Comparison of ENCODE assay signal across 24 cellular contexts in genomic region chr16:68664297-68664696, GRCh38. TPM values are rescaled to one million over a fixed set of nuclear protein-coding genes. Genes with fewer than 3 reads are reported as not detected.
"Had no signal": no experiment of that assay in that cellular context is flagged by ENCODE, and none has a peak within 500 bp of the region (broad histone marks: within the 10 kb centered on the region; RNA-seq: fewer than 3 reads in every experiment).

No MANE protein-coding gene starts in this region.

- H3K36me3 ChIP-seq: brain microvascular endothelial cell, colonic mucosa, left ventricle myocardium inferior, ovary, thoracic aorta, upper lobe of left lung, WERI-Rb-1 had no signal

- H3K9ac ChIP-seq: SK-N-SH had no signal

- H3K4me3 ChIP-seq: colonic mucosa, hepatocyte, left ventricle myocardium inferior, ovary, psoas muscle, skin epidermis, thoracic aorta, upper lobe of left lung had no signal

- H3K27ac Mint-ChIP-seq: activated naive CD4-positive, alpha-beta T cell treated with anti-CD3 and anti-CD28 coated beads, Interleukin-2, amount 50 U/mL, for 72 hours; immature natural killer cell; stimulated activated memory B cell treated with anti-CD40 and anti-IgM and Interleukin-4, amounts not matched to agents 10 μg/mL and 1 μg/mL and 100 μg/mL, for 72 hours had no signal

- H3K4me1 ChIP-seq: colonic mucosa, psoas muscle, upper lobe of left lung had no signal

- H3K9me3 Mint-ChIP-seq: activated naive CD4-positive, alpha-beta T cell treated with anti-CD3 and anti-CD28 coated beads, Interleukin-2, amount 50 U/mL, for 72 hours; immature natural killer cell; stimulated activated memory B cell treated with anti-CD40 and anti-IgM and Interleukin-4, amounts not matched to agents 10 μg/mL and 1 μg/mL and 100 μg/mL, for 72 hours had no signal

- H3K79me2 ChIP-seq: hepatocyte had no signal

- DNase-seq: activated CD4-positive, CD25-positive, alpha-beta regulatory T cell treated with anti-CD3 and anti-CD28 coated beads, Interleukin-2, amount 50 U/mL, for 72 hours; activated T-cell treated with anti-CD3 and anti-CD28 coated beads, Interleukin-2, amount 50 U/mL, for 1 hour; aorta; brain microvascular endothelial cell; colonic mucosa; erythroblast; glutamatergic neuron; immature natural killer cell; left ventricle myocardium inferior; midbrain; ovary; psoas muscle; right cardiac atrium; SK-N-SH; stimulated activated CD4-positive, alpha-beta T cell treated with anti-CD3 and anti-CD28 coated beads, Interleukin-15, amount 100 ng/mL, for 24 hours; upper lobe of left lung; WERI-Rb-1 had no signal

- H3K4me3 Mint-ChIP-seq: immature natural killer cell; natural killer cell treated with Interleukin-12 subunit alpha and Interleukin-12 subunit beta and Interleukin-15 and Interleukin-18, amount 100 ng/mL, for 72 hours; stimulated activated memory B cell treated with anti-CD40 and anti-IgM and Interleukin-4, amounts not matched to agents 10 μg/mL and 1 μg/mL and 100 μg/mL, for 72 hours had no signal

- H2AFZ ChIP-seq: hepatocyte had no signal

- H3K4me1 Mint-ChIP-seq: immature natural killer cell had no signal

- ATAC-seq: activated naive CD4-positive, alpha-beta T cell treated with anti-CD3 and anti-CD28 coated beads, Interleukin-2, amount 50 U/mL, for 72 hours; natural killer cell treated with Interleukin-12 subunit alpha and Interleukin-12 subunit beta and Interleukin-15 and Interleukin-18, amount 100 ng/mL, for 72 hours; psoas muscle; right cardiac atrium; stimulated activated memory B cell treated with anti-CD40 and anti-IgM and Interleukin-4, amounts not matched to agents 10 μg/mL and 1 μg/mL and 100 μg/mL, for 72 hours had no signal

- H3K27ac ChIP-seq: brain microvascular endothelial cell, colonic mucosa, hepatocyte, left ventricle myocardium inferior, ovary, psoas muscle, thoracic aorta, upper lobe of left lung, WERI-Rb-1 had no signal

- H3K4me2 ChIP-seq: hepatocyte, SK-N-SH had no signal

- H3K9me3 ChIP-seq: colonic mucosa, left ventricle myocardium inferior, ovary, psoas muscle, SK-N-SH, thoracic aorta, upper lobe of left lung had no signal

- H3K36me3 Mint-ChIP-seq: activated naive CD4-positive, alpha-beta T cell treated with anti-CD3 and anti-CD28 coated beads, Interleukin-2, amount 50 U/mL, for 72 hours; immature natural killer cell; stimulated activated memory B cell treated with anti-CD40 and anti-IgM and Interleukin-4, amounts not matched to agents 10 μg/mL and 1 μg/mL and 100 μg/mL, for 72 hours had no signal

- H3K27me3 ChIP-seq: brain microvascular endothelial cell, colonic mucosa, hepatocyte, ovary, upper lobe of left lung had no signal

RNA-seq across cellular contexts. Expression of gene CDH3, which starts 19.2 kb away (rescaled TPM):
- total RNA-seq: lung microvascular endothelial cell, psoas muscle, thoracic aorta had no signal
- polyA plus RNA-seq: immature natural killer cell, SK-N-SH had no signal
